ENCODE assay signal across 27 cellular contexts in genomic region chr10:102565793-102566192, GRCh38.
DNase-seq lines count a peak whose midpoint lies in the region; ATAC-seq and TF ChIP-seq lines count a peak whose summit lies in the region.
"Had no signal": no experiment of that assay in that cellular context is flagged by ENCODE, and none has a peak within 500 bp of the region (broad histone marks: within the 10 kb centered on the region; RNA-seq: fewer than 3 reads in every experiment).

No MANE protein-coding gene starts in this region.

- in situ Hi-C loops in brain microvascular endothelial cell (cut with HindIII; ENCODE audit: low pct_ligation_motif_present, low sequenced_read_pairs), result loop anchor here (5.0 kb wide), 1 partner anchor 58 kb away; no protein-coding TSS in a partner anchor

- CTCF ChIA-PET in A673 (lab: Charles Lee), result no interaction called here

- no peaks in the 10 kb centered on the region for H3K79me2 ChIP-seq in H9 (ENCODE audit: insufficient read depth, low read length)

- H3K23ac ChIP-seq in H9 (ENCODE audit: insufficient read length, low read depth, low read length), result no peak overlapping the region

- ATAC-seq in left lobe of liver (no peak), HG02938 (IDR thresholded peaks at IDR 0.05; ENCODE audit: unreplicated experiment) (no peak)
- no peak for ATAC-seq in activated T-cell treated with anti-CD3 and anti-CD28 coated beads, Interleukin-2, amount 50 U/mL, for 4 hours
- ATAC-seq: activated CD8-positive, alpha-beta T cell treated with anti-CD3 and anti-CD28 coated beads for 36 hours; activated T-helper 17 cell treated with anti-CD3 and anti-CD28 coated beads, Interleukin-2, amount 50 U/mL, for 72 hours; lower lobe of right lung; mucosa of descending colon; natural killer cell; Panc1; T-helper 17 cell had no signal

- H4K91ac ChIP-seq in H9 (ENCODE audit: insufficient read length, low read depth, low read length), result no peak overlapping the region

- H3K9me3 Mint-ChIP-seq in H9, result no peaks in the 10 kb centered on the region
- no peaks in the 10 kb centered on the region for H3K9me3 Mint-ChIP-seq in activated T-cell treated with anti-CD3 and anti-CD28 coated beads, Interleukin-2, amount 50 U/mL, for 4 hours
- H3K9me3 Mint-ChIP-seq: activated CD8-positive, alpha-beta T cell treated with anti-CD3 and anti-CD28 coated beads for 36 hours; activated naive CD4-positive, alpha-beta T cell treated with anti-CD3 and anti-CD28 coated beads, Interleukin-2, amount 50 U/mL, for 24 hours; activated T-helper 17 cell treated with anti-CD3 and anti-CD28 coated beads, Interleukin-2, amount 50 U/mL, for 72 hours; CD4-positive, alpha-beta memory T cell; natural killer cell had no signal

- H3T11ph ChIP-seq in H9 (ENCODE audit: low read length), result no peak overlapping the region

- H2AK5ac ChIP-seq in H9 (ENCODE audit: insufficient read length, low read length), result no peak overlapping the region

- H3K27ac ChIP-seq in A673 (ENCODE audit: low read depth, low read length, poor library complexity, severe bottlenecking), result no peak overlapping the region
- H3K27ac ChIP-seq in H9 (ENCODE audit: insufficient read length, low read depth, low read length), result no peak overlapping the region
- H3K27ac ChIP-seq in brain microvascular endothelial cell, result no peak overlapping the region
- H3K27ac ChIP-seq: lower lobe of right lung, thyroid gland had no signal

- no peak overlapping the region for H3K56ac ChIP-seq in H9 (ENCODE audit: insufficient read length, low read depth, low read length)

- H2BK20ac ChIP-seq in H9 (ENCODE audit: low read depth, low read length, poor library complexity, severe bottlenecking), result no peak overlapping the region

- no peak overlapping the region for H2BK120ac ChIP-seq in H9 (ENCODE audit: low read depth, low read length, poor library complexity, severe bottlenecking)

- H3K9me3 ChIP-seq in A673 (ENCODE audit: low read depth, low read length, poor library complexity, severe bottlenecking), result no peaks in the 10 kb centered on the region
- H3K9me3 ChIP-seq in H9 (ENCODE audit: control insufficient read depth, low read depth, low read length), result no peaks in the 10 kb centered on the region
- H3K9me3 ChIP-seq: lower lobe of right lung, mucosa of descending colon, thyroid gland had no signal

- H3K4me3 Mint-ChIP-seq in H9, result no peak overlapping the region
- no peak overlapping the region for H3K4me3 Mint-ChIP-seq in activated T-cell treated with anti-CD3 and anti-CD28 coated beads, Interleukin-2, amount 50 U/mL, for 4 hours
- H3K4me3 Mint-ChIP-seq: activated CD8-positive, alpha-beta T cell treated with anti-CD3 and anti-CD28 coated beads for 36 hours; activated naive CD4-positive, alpha-beta T cell treated with anti-CD3 and anti-CD28 coated beads, Interleukin-2, amount 50 U/mL, for 24 hours; activated T-helper 17 cell treated with anti-CD3 and anti-CD28 coated beads, Interleukin-2, amount 50 U/mL, for 72 hours; CD4-positive, alpha-beta memory T cell; natural killer cell; T-helper 17 cell had no signal

- H3K9ac ChIP-seq in H9 (ENCODE audit: extremely low read depth, insufficient read length, low read length), result no peak overlapping the region

- H2BK12ac ChIP-seq in H9 (ENCODE audit: insufficient read length, low read depth, low read length), result no peak overlapping the region

- no peak overlapping the region for H3K27ac Mint-ChIP-seq in H9
- H3K27ac Mint-ChIP-seq: activated CD8-positive, alpha-beta T cell treated with anti-CD3 and anti-CD28 coated beads for 36 hours; activated naive CD4-positive, alpha-beta T cell treated with anti-CD3 and anti-CD28 coated beads, Interleukin-2, amount 50 U/mL, for 24 hours; activated T-helper 17 cell treated with anti-CD3 and anti-CD28 coated beads, Interleukin-2, amount 50 U/mL, for 72 hours; natural killer cell had no signal

- no peaks in the 10 kb centered on the region for H3K27me3 ChIP-seq in A673 (replicated peaks; ENCODE audit: insufficient read depth, low read depth, low read length, poor library complexity)
- peaks cover 19% of the 10 kb centered on the region for H3K27me3 ChIP-seq in H9 (ENCODE audit: insufficient read depth, low read length)
- no peaks in the 10 kb centered on the region for H3K27me3 ChIP-seq in brain microvascular endothelial cell (replicated peaks)
- H3K27me3 ChIP-seq: thyroid gland had no signal

- no peak overlapping the region for H3K14ac ChIP-seq in H9 (ENCODE audit: insufficient read depth, low read length)

- POLR2A ChIA-PET in A673 (lab: Charles Lee; ENCODE audit: low non-redundant PET), result no interaction called here

- BruUV-seq in A673 (replicated peaks; lab: Mats Ljungman, UMichigan), result no TSS peak

- DNase-seq in A673 (ENCODE audit: low spot score), result peak; percentile 14
- peak; percentile 89 for DNase-seq in H9
- DNase-seq in brain microvascular endothelial cell, result no peak
- peak; percentile 83 for DNase-seq in iPS-NIHi11 (ENCODE audit: low spot score)
- DNase-seq in left lobe of liver (ENCODE audit: low spot score), result no peak
- DNase-seq in activated T-cell treated with anti-CD3 and anti-CD28 coated beads, Interleukin-2, amount 50 U/mL, for 4 hours, result no peak
- DNase-seq in NCI-H446 (lab: John Stamatoyannopoulos, UW), result no peak
- DNase-seq: activated CD4-positive, alpha-beta T cell treated with anti-CD3 and anti-CD28 coated beads for 1 hour; activated CD8-positive, alpha-beta T cell treated with anti-CD3 and anti-CD28 coated beads for 36 hours; CD4-positive, alpha-beta memory T cell; EL; HCEC 1CT; IMR-90; lower lobe of right lung; mucosa of descending colon; natural killer cell; NCI-H1694 treated with DMSO at 0.1 percent for 48 hours; NCI-H2171; NCI-H524 treated with DMSO at 0.1 percent for 48 hours; SHP77; stimulated activated CD4-positive, alpha-beta T cell treated with anti-CD3 and anti-CD28 coated beads, Interleukin-4, amount 100 ng/mL, for 24 hours; T-helper 17 cell; thyroid gland had no signal

- no peak overlapping the region for H3K4ac ChIP-seq in H9 (ENCODE audit: low read depth, low read length)

- H3K4me3 ChIP-seq in A673 (ENCODE audit: low read depth, low read length, poor library complexity, severe bottlenecking) (no peak overlapping the region), brain microvascular endothelial cell (ENCODE audit: low read depth, low read length) (no peak overlapping the region)
- H3K4me3 ChIP-seq: lower lobe of right lung, mucosa of descending colon, thyroid gland had no signal

- H4K20me1 ChIP-seq in H9 (ENCODE audit: control insufficient read depth, insufficient read depth, insufficient read length), result no peaks in the 10 kb centered on the region

- no peak overlapping the region for H2BK15ac ChIP-seq in H9 (ENCODE audit: low read depth, low read length)

- intact Hi-C loops in A673 (cut with micrococcal nuclease; ENCODE audit: unreplicated experiment), result no loop called here

- H2BK5ac ChIP-seq in H9 (ENCODE audit: insufficient read length, low read length), result no peak overlapping the region

- 0 out of 2 replicates have a peak, but pooled peaks have one; percentile 12 for TF ChIP-seq CTCF in A673 (conservative IDR thresholded peaks at IDR 0.05; ENCODE audit: low read depth, low read length)
- peak; percentile 76 for TF ChIP-seq CTCF in H9 (conservative IDR thresholded peaks at IDR 0.05)
- peak; percentile 26 for TF ChIP-seq CTCF in brain microvascular endothelial cell (IDR thresholded peaks at IDR 0.05; ENCODE audit: low read depth, low read length, missing control alignments)

- peaks cover 99% of the 10 kb centered on the region for H3K27me3 Mint-ChIP-seq in H9 (ENCODE audit: low read depth)
- H3K27me3 Mint-ChIP-seq in activated T-cell treated with anti-CD3 and anti-CD28 coated beads, Interleukin-2, amount 50 U/mL, for 4 hours (ENCODE audit: low read depth), result no peaks in the 10 kb centered on the region
- H3K27me3 Mint-ChIP-seq: activated CD8-positive, alpha-beta T cell treated with anti-CD3 and anti-CD28 coated beads for 36 hours; activated naive CD4-positive, alpha-beta T cell treated with anti-CD3 and anti-CD28 coated beads, Interleukin-2, amount 50 U/mL, for 24 hours; activated T-helper 17 cell treated with anti-CD3 and anti-CD28 coated beads, Interleukin-2, amount 50 U/mL, for 72 hours; CD4-positive, alpha-beta memory T cell; T-helper 17 cell had no signal

- no peak overlapping the region for H4K5ac ChIP-seq in H9 (ENCODE audit: insufficient read length, low read depth, low read length)

- H3K4me1 ChIP-seq in A673 (ENCODE audit: insufficient read depth, low read length, poor library complexity, severe bottlenecking) (no peaks in the 10 kb centered on the region), H9 (ENCODE audit: insufficient read depth, low read length) (no peaks in the 10 kb centered on the region)
- H3K4me1 ChIP-seq: lower lobe of right lung, thyroid gland had no signal

- H3K4me2 ChIP-seq in H9 (ENCODE audit: insufficient read depth, insufficient read length, low read length), result no peak overlapping the region

- no CpG with 5 or more reads among the region's 8 CpGs for WGBS in H9 (ENCODE audit: extremely low coverage, insufficient read length, low lambda C conversion rate)

- no peaks in the 10 kb centered on the region for H3K23me2 ChIP-seq in H9 (ENCODE audit: insufficient read length, low read depth, low read length, poor library complexity, severe bottlenecking)

- H3K36me3 ChIP-seq in A673 (ENCODE audit: insufficient read depth, low read length, poor library complexity, severe bottlenecking) (no peaks in the 10 kb centered on the region), brain microvascular endothelial cell (replicated peaks) (no peaks in the 10 kb centered on the region)
- H3K36me3 ChIP-seq: lower lobe of right lung, thyroid gland had no signal

- H3K4me1 Mint-ChIP-seq in H9, result peaks cover 5 to 14% of the 10 kb centered on the region in 2 experiments
- H3K4me1 Mint-ChIP-seq in activated T-cell treated with anti-CD3 and anti-CD28 coated beads, Interleukin-2, amount 50 U/mL, for 4 hours (ENCODE audit: low read depth), result peaks cover 2% of the 10 kb centered on the region
- H3K4me1 Mint-ChIP-seq: activated naive CD4-positive, alpha-beta T cell treated with anti-CD3 and anti-CD28 coated beads, Interleukin-2, amount 50 U/mL, for 24 hours; natural killer cell had no signal

- no peak overlapping the region for H2AFZ ChIP-seq in H9 (ENCODE audit: low read length)

- no peak overlapping the region for H3K18ac ChIP-seq in H9 (ENCODE audit: insufficient read length, low read depth, low read length)

- H3K36me3 Mint-ChIP-seq in H9 (ENCODE audit: insufficient read depth in 1 of 3, low read depth in 3 of 3), result no peaks in the 10 kb centered on the region
- H3K36me3 Mint-ChIP-seq in activated T-cell treated with anti-CD3 and anti-CD28 coated beads, Interleukin-2, amount 50 U/mL, for 4 hours (ENCODE audit: insufficient read depth), result peaks cover 2% of the 10 kb centered on the region
- H3K36me3 Mint-ChIP-seq: natural killer cell had no signal

- H4K8ac ChIP-seq in H9 (replicated peaks; ENCODE audit: insufficient read length, low read depth, low read length), result no peak overlapping the region

- no peaks in the 10 kb centered on the region for H3K79me1 ChIP-seq in H9 (ENCODE audit: insufficient read depth, low read depth, low read length, poor library complexity, severe bottlenecking)

Comparison
In these comparisons a context has a peak if more than half of its experiments do, and no peak if none do; other contexts are left out.
1. DNase-seq: peak in A673 (single experiment), H9 (single experiment) and iPS-NIHi11 (single experiment); none in brain microvascular endothelial cell (single experiment), left lobe of liver (single experiment), activated T-cell treated with anti-CD3 and anti-CD28 coated beads, Interleukin-2, amount 50 U/mL, for 4 hours (single experiment) and NCI-H446 (0 of 2).
2. CTCF ChIP-seq: peak in every context shown above with its lines; median percentile 76 in H9; 26 in brain microvascular endothelial cell; 12 in A673.